In the genomic region with DNA sequence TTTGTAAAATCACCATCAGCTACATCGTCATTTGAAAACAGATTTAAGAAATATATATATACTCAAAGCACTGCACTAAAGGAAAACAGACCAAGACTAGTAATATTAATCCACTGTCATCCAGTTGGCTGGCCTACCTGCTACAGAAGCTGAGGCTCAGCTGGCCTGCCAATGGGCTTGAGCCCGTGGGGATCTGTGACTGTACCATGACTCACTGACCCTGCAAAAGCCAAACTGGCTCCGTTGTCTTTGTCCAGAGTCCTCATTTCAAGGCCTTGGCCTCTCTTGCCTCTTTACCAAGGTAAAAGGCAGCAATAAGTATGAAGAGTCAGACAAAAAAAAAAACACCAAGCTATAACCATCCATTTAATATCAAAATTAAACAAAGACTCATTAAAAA, we compare ENCODE assay signal across 17 cellular contexts.
A peak's percentile ranks its signal among the peaks of the same experiment; 100 is the strongest.
DNase-seq lines count a peak whose midpoint lies in the region; ATAC-seq and TF ChIP-seq lines count a peak whose summit lies in the region.
"Had no signal": no experiment of that assay in that cellular context is flagged by ENCODE, and none has a peak within 500 bp of the region (broad histone marks: within the 10 kb centered on the region; RNA-seq: fewer than 3 reads in every experiment).

No MANE protein-coding gene starts in this region.

- H3K27ac ChIP-seq in mammary epithelial cell (ENCODE audit: insufficient read depth, low read depth, low read length) = no peak overlapping the region
- no peak overlapping the region for H3K27ac ChIP-seq in right cardiac atrium (ENCODE audit: low read length)
- H3K27ac ChIP-seq: parathyroid adenoma had no signal

- CTCF ChIA-PET in mammary epithelial cell (lab: Charles Lee; ENCODE audit: low non-redundant PET) = interaction anchor here (0.6 to 0.8 kb wide), 2 partner anchors 545 to 740 kb away, joined by 6 to 15 read pairs; no protein-coding TSS in a partner anchor

- in situ Hi-C loops in mammary epithelial cell (cut with MboI; ENCODE audit: low sequenced_read_pairs in 2 of 2) = no loop called here

- DNase-seq in AG08396 (ENCODE audit: low spot score) (peak; percentile 39), M059J (ENCODE audit: low read depth) (peak; percentile 89), mammary epithelial cell (peak; percentile 66), right cardiac atrium (peak; percentile 68 to 76 (median 69)), SK-N-DZ (ENCODE audit: low spot score) (no peak)
- no peak for DNase-seq in stimulated activated CD4-positive, alpha-beta T cell treated with anti-CD3 and anti-CD28 coated beads, Interleukin-4, amount 100 ng/mL, for 24 hours
- DNase-seq: activated B cell treated with CpG ODN at 0.5 μM for 24 hours; DMS153; effector CD8-positive, alpha-beta T cell; KBM-7; NCI-H82; stimulated activated CD4-positive, alpha-beta T cell treated with anti-CD3 and anti-CD28 coated beads, Interleukin-2, amount 100 ng/mL, for 48 hours; stimulated activated naive CD4-positive, alpha-beta T cell had no signal

- intact Hi-C loops in mammary epithelial cell (cut with micrococcal nuclease) = no loop called here
- intact Hi-C loops in right cardiac atrium (cut with DNase I) = no loop called here

- no peaks in the 10 kb centered on the region for H3K79me2 ChIP-seq in mammary epithelial cell (ENCODE audit: insufficient read depth, low read length)
- H3K79me2 ChIP-seq: parathyroid adenoma had no signal

- TF ChIP-seq CTCF in mammary epithelial cell (conservative IDR thresholded peaks at IDR 0.05 in 1 of 2, IDR thresholded peaks at IDR 0.05 in 1 of 2; ENCODE audit: extremely low read depth in 1 of 2, insufficient read depth in 1 of 2, low read depth in 1 of 2, low read length in 2 of 2) = no peak

- H3K4me1 ChIP-seq in mammary epithelial cell (ENCODE audit: insufficient read depth, low read length) (peaks cover 5% of the 10 kb centered on the region), right cardiac atrium (ENCODE audit: control insufficient read depth, insufficient read depth, low read length) (no peaks in the 10 kb centered on the region)
- H3K4me1 ChIP-seq: HAP-1 had no signal

- no peak overlapping the region for H2AFZ ChIP-seq in mammary epithelial cell (ENCODE audit: low read depth, low read length)
- H2AFZ ChIP-seq: parathyroid adenoma had no signal

- no TSS peak for BruUV-seq in mammary epithelial cell (replicated peaks; lab: Mats Ljungman, UMichigan)

- H3K36me3 ChIP-seq in mammary epithelial cell (ENCODE audit: insufficient read depth, low read length) = no peaks in the 10 kb centered on the region
- H3K36me3 ChIP-seq: HAP-1 had no signal

- H3K27me3 ChIP-seq in mammary epithelial cell (ENCODE audit: insufficient read depth, low read length) = no peaks in the 10 kb centered on the region
- no peaks in the 10 kb centered on the region for H3K27me3 ChIP-seq in right cardiac atrium (ENCODE audit: control insufficient read depth, insufficient read depth)

- dilution Hi-C loops in mammary epithelial cell (cut with HindIII; ENCODE audit: low sequenced_read_pairs) = no loop called here

- no peaks in the 10 kb centered on the region for H4K20me1 ChIP-seq in mammary epithelial cell (ENCODE audit: insufficient read depth, low read length)

- H3K4me3 ChIP-seq in mammary epithelial cell (replicated peaks in 1 of 3; ENCODE audit: insufficient read depth in 1 of 3, low read depth in 2 of 3, low read length in 3 of 3) (no peak overlapping the region), right cardiac atrium (ENCODE audit: low read length) (no peak overlapping the region)
- H3K4me3 ChIP-seq: HAP-1 had no signal

- H3K4me2 ChIP-seq in mammary epithelial cell (ENCODE audit: insufficient read depth, low read depth, low read length) = peak overlapping the region; percentile 10

- peak; percentile 72 to 79 for ATAC-seq in right cardiac atrium
- ATAC-seq in HG02885 (IDR thresholded peaks at IDR 0.05; ENCODE audit: poor library complexity, unreplicated experiment) = no peak
- no peak for ATAC-seq in GM18858 (IDR thresholded peaks at IDR 0.05; ENCODE audit: unreplicated experiment)

- no peaks in the 10 kb centered on the region for H3K9me3 ChIP-seq in mammary epithelial cell (replicated peaks; ENCODE audit: insufficient read depth, low read length)
- no peaks in the 10 kb centered on the region for H3K9me3 ChIP-seq in right cardiac atrium (ENCODE audit: control insufficient read depth, low read length)
- H3K9me3 ChIP-seq: HAP-1 had no signal

- 31% methylated on average over 3 of the region's 3 CpGs for WGBS in mammary epithelial cell (ENCODE audit: low coverage, missing lambda C conversion rate)
- WGBS in right cardiac atrium = 81% methylated on average over 3 of the region's 3 CpGs

- no peak overlapping the region for H3K9ac ChIP-seq in mammary epithelial cell (ENCODE audit: insufficient read depth, low read length)
- H3K9ac ChIP-seq: parathyroid adenoma had no signal

Comparison
In these comparisons a context has a peak if more than half of its experiments do, and no peak if none do; other contexts are left out.
1. DNase-seq: peak in AG08396 (single experiment), M059J (single experiment), mammary epithelial cell (single experiment) and right cardiac atrium (3 of 3); none in SK-N-DZ (single experiment) and stimulated activated CD4-positive, alpha-beta T cell treated with anti-CD3 and anti-CD28 coated beads, Interleukin-4, amount 100 ng/mL, for 24 hours (single experiment).
2. ATAC-seq: peak in right cardiac atrium (2 of 2); none in HG02885 (single experiment) and GM18858 (single experiment).